15 cellular contexts compared by ENCODE assay signal in genomic region chr18:5884375-5884774, GRCh38. TPM values are rescaled to one million over a fixed set of nuclear protein-coding genes. Genes with fewer than 3 reads are reported as not detected.
DNase-seq lines count a peak whose midpoint lies in the region; ATAC-seq and TF ChIP-seq lines count a peak whose summit lies in the region.
"Had no signal": no experiment of that assay in that cellular context is flagged by ENCODE, and none has a peak within 500 bp of the region (broad histone marks: within the 10 kb centered on the region; RNA-seq: fewer than 3 reads in every experiment).

No MANE protein-coding gene starts in this region.

- ATAC-seq in GM18868 (IDR thresholded peaks at IDR 0.05; ENCODE audit: unreplicated experiment) (peak; percentile 93), HG02852 (IDR thresholded peaks at IDR 0.05; ENCODE audit: unreplicated experiment) (peak; percentile 84), HG03442 (IDR thresholded peaks at IDR 0.05; ENCODE audit: unreplicated experiment) (peak; percentile 72)
- ATAC-seq: T-helper 17 cell had no signal

- H3K4me3 ChIP-seq in GM12865 (ENCODE audit: low read depth, low read length), result no peak overlapping the region
- H3K4me3 ChIP-seq: BLaER1 had no signal

- peak; percentile 27 for DNase-seq in GM12865 (ENCODE audit: low read depth)
- no peak for DNase-seq in activated naive CD4-positive, alpha-beta T cell treated with Interleukin-2 at 50 U/mL for 16 hours
- no peak for DNase-seq in cardiac septum (ENCODE audit: low spot score)
- DNase-seq in NOMO-1 treated with DMSO at 0.1 percent for 48 hours (lab: John Stamatoyannopoulos, UW; ENCODE audit: unreplicated experiment), result no peak
- no peak for DNase-seq in CD1c-positive myeloid dendritic cell (ENCODE audit: extremely low spot score)
- DNase-seq: KBM-7, NCI-H1105, NCI-H1694 treated with DMSO at 0.1 percent for 48 hours, NCI-H82, SHP77 treated with DMSO at 0.1 percent for 48 hours, T-helper 17 cell had no signal

- intact Hi-C loops in cardiac septum (cut with DNase I), result no loop called here

- no peak for TF ChIP-seq CTCF in GM12865 (IDR thresholded peaks at IDR 0.05; ENCODE audit: insufficient read depth, low read depth, low read length, missing control alignments)

RNA-seq across cellular contexts. Expression of gene TMEM200C, which starts 10.9 kb away (rescaled TPM):
- 1.0 TPM for total RNA-seq in cardiac septum
- total RNA-seq: T-helper 17 cell had no signal
